14 cellular contexts compared by ENCODE assay signal in genomic region chr11:83047515-83048225, GRCh38. TPM values are rescaled to one million over a fixed set of nuclear protein-coding genes. Genes with fewer than 3 reads are reported as not detected.
DNase-seq lines count a peak whose midpoint lies in the region; ATAC-seq and TF ChIP-seq lines count a peak whose summit lies in the region.
"Had no signal": no experiment of that assay in that cellular context is flagged by ENCODE, and none has a peak within 500 bp of the region (broad histone marks: within the 10 kb centered on the region; RNA-seq: fewer than 3 reads in every experiment).

No MANE protein-coding gene starts in this region.

- no peaks in the 10 kb centered on the region for H3K27me3 ChIP-seq in IMR-90 (ENCODE audit: control insufficient read depth, insufficient read depth, low read length)
- no peaks in the 10 kb centered on the region for H3K27me3 ChIP-seq in muscle layer of colon (ENCODE audit: control insufficient read depth in 1 of 2, insufficient read depth in 2 of 2, low read length in 2 of 2)
- H3K27me3 ChIP-seq in right lobe of liver = no peaks in the 10 kb centered on the region

- H4K8ac ChIP-seq in IMR-90 (ENCODE audit: low read depth in 2 of 2, low read length in 2 of 2) = peak overlapping the region in 1 of 2 experiments; percentile 18; a peak in 1 of 4 replicates

- peak overlapping the region; percentile 33; the same call in 1 of the 2 replicates for H3K23ac ChIP-seq in IMR-90 (ENCODE audit: low read depth, low read length)

- ATAC-seq in IMR-90 (ENCODE audit: low read depth) (no peak), T-helper 17 cell (no peak), right lobe of liver (no peak)
- no peak for ATAC-seq in effector memory CD8-positive, alpha-beta T cell (replicated peaks)
- ATAC-seq: activated T-helper 17 cell treated with anti-CD3 and anti-CD28 coated beads, Interleukin-2, amount 50 U/mL, for 72 hours; GM23338; natural killer cell; SK-N-SH treated with all-trans-retinoic acid at 6 μM for 48 hours had no signal

- H2BK20ac ChIP-seq in IMR-90 (ENCODE audit: low read depth, low read length) = peak overlapping the region; percentile 18; the same call in 1 of the 2 replicates

- no peak overlapping the region; the same call in 1 of the 2 replicates for H3K56ac ChIP-seq in IMR-90 (ENCODE audit: extremely low read depth, insufficient read depth, low read length)

- in situ Hi-C loops in IMR-90 (cut with MboI; ENCODE audit: low sequenced_read_pairs) = no loop called here

- H3K4me3 ChIP-seq in IMR-90 (ENCODE audit: insufficient read depth, low read depth, low read length) (no peak overlapping the region), muscle layer of colon (ENCODE audit: low read depth in 1 of 2, low read length in 2 of 2) (no peak overlapping the region), right lobe of liver (no peak overlapping the region)
- H3K4me3 ChIP-seq: GM23338 had no signal

- peak overlapping the region; percentile 22 for H3K27ac Mint-ChIP-seq in T-helper 17 cell
- peak overlapping the region in 1 of 2 donors; percentile 59 for H3K27ac Mint-ChIP-seq in effector memory CD8-positive, alpha-beta T cell
- H3K27ac Mint-ChIP-seq: activated CD4-positive, alpha-beta T cell treated with anti-CD3 and anti-CD28 coated beads, Interleukin-2, amount 10 ng/mL, durations not matched to agents 24 days and 14 days; activated T-helper 17 cell treated with anti-CD3 and anti-CD28 coated beads, Interleukin-2, amount 50 U/mL, for 72 hours; GM23338; natural killer cell had no signal

- H3K36me3 ChIP-seq in IMR-90 (ENCODE audit: control insufficient read depth, insufficient read depth, low read length) (no peaks in the 10 kb centered on the region), muscle layer of colon (ENCODE audit: insufficient read depth, low read length) (no peaks in the 10 kb centered on the region), right lobe of liver (no peaks in the 10 kb centered on the region)

- H3K9me3 Mint-ChIP-seq in effector memory CD8-positive, alpha-beta T cell = peaks cover 2 to 6% of the 10 kb centered on the region in 2 donors
- H3K9me3 Mint-ChIP-seq: GM23338, natural killer cell had no signal

- peaks cover 9% of the 10 kb centered on the region for H3K4me1 Mint-ChIP-seq in T-helper 17 cell
- H3K4me1 Mint-ChIP-seq in effector memory CD8-positive, alpha-beta T cell (ENCODE audit: low read depth in 2 of 2) = peaks cover 11 to 21% of the 10 kb centered on the region in 2 donors

- no CpG with 5 or more reads among the region's 4 CpGs for WGBS in IMR-90 (ENCODE audit: extremely low coverage in 2 of 2, insufficient read length in 1 of 2), 2 experiments
- WGBS in right lobe of liver (ENCODE audit: insufficient coverage, low coverage, low lambda C conversion rate, missing lambda C conversion rate) = 85% methylated on average over 4 of the region's 4 CpGs

- H3K9ac ChIP-seq in IMR-90 (ENCODE audit: low read depth, low read length) = no peak overlapping the region
- no peak overlapping the region for H3K9ac ChIP-seq in muscle layer of colon (ENCODE audit: low read length)

- H3K4me2 ChIP-seq in IMR-90 (ENCODE audit: low read depth, low read length) = peak overlapping the region; percentile 20
- H3K4me2 ChIP-seq: GM23338 had no signal

- peak overlapping the region; percentile 39; the same call in 1 of the 2 replicates for H3K27ac ChIP-seq in IMR-90 (ENCODE audit: insufficient read depth, low read length)
- peak overlapping the region; percentile 3 for H3K27ac ChIP-seq in muscle layer of colon (ENCODE audit: low read depth, low read length)
- H3K27ac ChIP-seq in right lobe of liver = no peak overlapping the region

- peak overlapping the region; percentile 44; the same call in 1 of the 2 replicates for H4K91ac ChIP-seq in IMR-90 (ENCODE audit: insufficient read depth, low read depth, low read length)

- intact Hi-C loops in IMR-90 (cut with micrococcal nuclease) = no loop called here
- intact Hi-C loops in right lobe of liver (cut with DNase I) = no loop called here

- peak overlapping the region; percentile 0; the same call in 1 of the 2 replicates for H2AK5ac ChIP-seq in IMR-90 (ENCODE audit: low read depth, low read length)

- no TSS peak for BruUV-seq in IMR-90 (replicated peaks; lab: Mats Ljungman, UMichigan)

- no peak overlapping the region for H2AK9ac ChIP-seq in IMR-90 (replicated peaks; ENCODE audit: low read depth, low read length, poor library complexity)

- H3K27me3 Mint-ChIP-seq in T-helper 17 cell = no peaks in the 10 kb centered on the region
- H3K27me3 Mint-ChIP-seq in effector memory CD8-positive, alpha-beta T cell = no peaks in the 10 kb centered on the region
- H3K27me3 Mint-ChIP-seq: activated CD4-positive, alpha-beta T cell treated with anti-CD3 and anti-CD28 coated beads, Interleukin-2, amount 10 ng/mL, durations not matched to agents 24 days and 14 days; activated T-helper 17 cell treated with anti-CD3 and anti-CD28 coated beads, Interleukin-2, amount 50 U/mL, for 72 hours had no signal

- dilution Hi-C loops in IMR-90 (cut with HindIII; ENCODE audit: low sequenced_read_pairs, unreplicated experiment) = no loop called here

- H3K14ac ChIP-seq in IMR-90 (replicated peaks; ENCODE audit: low read depth, low read length) = no peak overlapping the region; the same call in 1 of the 2 replicates

- peaks cover 9 to 29% of the 10 kb centered on the region in 2 experiments for H3K79me1 ChIP-seq in IMR-90 (ENCODE audit: low read depth in 1 of 2, low read length in 2 of 2)

- H2AFZ ChIP-seq in IMR-90 (replicated peaks; ENCODE audit: low read length, poor library complexity) = no peak overlapping the region
- H2AFZ ChIP-seq: GM23338 had no signal

- peak overlapping the region; percentile 70 for H4K5ac ChIP-seq in IMR-90 (ENCODE audit: low read depth, low read length)

- H2BK120ac ChIP-seq in IMR-90 (ENCODE audit: low read depth, low read length) = peak overlapping the region; percentile 7; the same call in 1 of the 2 replicates

- H3K4me1 ChIP-seq in IMR-90 (ENCODE audit: control insufficient read depth, insufficient read depth, low read length) (peaks cover 24% of the 10 kb centered on the region), muscle layer of colon (ENCODE audit: insufficient read depth, low read length) (peaks cover 57% of the 10 kb centered on the region), right lobe of liver (peaks cover 0 to 6% (median 0%) of the 10 kb centered on the region in 4 donors)

- no peaks in the 10 kb centered on the region for H3K36me3 Mint-ChIP-seq in T-helper 17 cell (ENCODE audit: low read depth)
- peaks cover 3% of the 10 kb centered on the region for H3K36me3 Mint-ChIP-seq in effector memory CD8-positive, alpha-beta T cell (ENCODE audit: insufficient read depth)
- H3K36me3 Mint-ChIP-seq: natural killer cell had no signal

- H3K4me3 Mint-ChIP-seq in T-helper 17 cell = no peak overlapping the region
- H3K4me3 Mint-ChIP-seq in effector memory CD8-positive, alpha-beta T cell = no peak overlapping the region
- H3K4me3 Mint-ChIP-seq: activated CD4-positive, alpha-beta T cell treated with anti-CD3 and anti-CD28 coated beads, Interleukin-2, amount 10 ng/mL, durations not matched to agents 24 days and 14 days; activated T-helper 17 cell treated with anti-CD3 and anti-CD28 coated beads, Interleukin-2, amount 50 U/mL, for 72 hours; GM23338; natural killer cell had no signal

- no peak for TF ChIP-seq RAD21 in IMR-90 (IDR thresholded peaks at IDR 0.05; ENCODE audit: low read length)

- H2BK15ac ChIP-seq in IMR-90 (ENCODE audit: low read depth, low read length) = peak overlapping the region; percentile 73; the same call in 2 of the 3 replicates

- no peak for TF ChIP-seq POLR2A in IMR-90 (IDR thresholded peaks at IDR 0.05; ENCODE audit: low read depth, low read length)
- TF ChIP-seq POLR2A in right lobe of liver (IDR thresholded peaks at IDR 0.05) = no peak

- peaks cover 16% of the 10 kb centered on the region for H3K9me1 ChIP-seq in IMR-90 (ENCODE audit: insufficient read depth, low read length)

- TF ChIP-seq CTCF in IMR-90 (conservative IDR thresholded peaks at IDR 0.05; ENCODE audit: low read depth, low read length) (no peak), right lobe of liver (IDR thresholded peaks at IDR 0.05) (no peak)

- H2BK5ac ChIP-seq in IMR-90 (ENCODE audit: low read depth, low read length, poor library complexity, severe bottlenecking) = no peak overlapping the region

- CTCF ChIA-PET in IMR-90 (lab: Yijun Ruan, JAX) = interaction anchor here (0.6 kb wide), 1 partner anchor 180 kb away, joined by 5 read pairs; no protein-coding TSS in a partner anchor

- POLR2A ChIA-PET in IMR-90 (lab: Charles Lee; ENCODE audit: unreplicated experiment) = no interaction called here

- H3K9me3 ChIP-seq in IMR-90 (ENCODE audit: control insufficient read depth, insufficient read depth, low read length) (no peaks in the 10 kb centered on the region), T-helper 17 cell (ENCODE audit: control insufficient read depth, low read length, poor library complexity, severe bottlenecking) (no peaks in the 10 kb centered on the region), muscle layer of colon (ENCODE audit: low read length) (no peaks in the 10 kb centered on the region), right lobe of liver (no peaks in the 10 kb centered on the region)

- peak overlapping the region; percentile 63 for H3K4ac ChIP-seq in IMR-90 (ENCODE audit: low read depth, low read length)

- H4K20me1 ChIP-seq in IMR-90 (ENCODE audit: insufficient read depth, low read length) = peaks cover 22% of the 10 kb centered on the region; the same call in 1 of the 2 replicates

- DNase-seq in COR-L47 (lab: John Stamatoyannopoulos, UW) (peak; percentile 27), IMR-90 (peak; percentile 65), T-helper 17 cell (no peak), NCI-H226 (no peak), right lobe of liver (no peak)
- no peak for DNase-seq in stimulated activated CD8-positive, alpha-beta memory T cell treated with anti-CD3 and anti-CD28 coated beads, Interleukin-4, amount 100 ng/mL, for 48 hours
- DNase-seq in effector memory CD8-positive, alpha-beta T cell = no peak
- DNase-seq: activated CD4-positive, alpha-beta T cell treated with anti-CD3 and anti-CD28 coated beads, Interleukin-2, amount 10 ng/mL, durations not matched to agents 24 days and 14 days; C1 segment of cervical spinal cord; natural killer cell had no signal

- peak overlapping the region; percentile 78 for H3K18ac ChIP-seq in IMR-90 (ENCODE audit: low read depth, low read length)

TF ChIP-seq in IMR-90, 13 proteins besides CTCF, POLR2A, EP300 and RAD21 (continues in another document):
- no peak for TF ChIP-seq MXI1 (IDR thresholded peaks at IDR 0.05; ENCODE audit: borderline replicate concordance, low read depth, low read length)
- TF ChIP-seq MAZ (IDR thresholded peaks at IDR 0.05; ENCODE audit: borderline replicate concordance, low read depth, low read length) = no peak
- TF ChIP-seq RFX5 (IDR thresholded peaks at IDR 0.05; ENCODE audit: low read depth, low read length) = no peak

RNA-seq across cellular contexts. Expression of gene RAB30, which starts 24.0 kb away (rescaled TPM):
- 14.4 and 25.6 TPM in 2 replicates for total RNA-seq in IMR-90 (2012; rRNA removed)
- 4.6 and 7.2 TPM in 2 replicates for polyA plus RNA-seq in IMR-90 (2012; rRNA removed)
- 1.9 and 2.1 TPM in 2 replicates for polyA plus RNA-seq in IMR-90 (2012; cell fraction: cytosol; rRNA removed)
- polyA plus RNA-seq in IMR-90 (2012; cell fraction: nucleus; rRNA removed; ENCODE audit: low replicate concordance) = 2.1 and 7.3 TPM in 2 replicates
- total RNA-seq in T-helper 17 cell = 10 to 100 TPM; 33.9 to 47.7 TPM
- total RNA-seq in right lobe of liver = 1 to 10 TPM; 4.1 to 9.6 (median 6.7) TPM

Comparison
In these comparisons a context has a peak if more than half of its experiments do, and no peak if none do; other contexts are left out.
1. DNase-seq: peak in COR-L47 (single experiment) and IMR-90 (single experiment); none in T-helper 17 cell (0 of 3), NCI-H226 (single experiment), right lobe of liver (0 of 3), stimulated activated CD8-positive, alpha-beta memory T cell treated with anti-CD3 and anti-CD28 coated beads, Interleukin-4, amount 100 ng/mL, for 48 hours (single experiment) and effector memory CD8-positive, alpha-beta T cell (0 of 3).
2. H3K27ac ChIP-seq: peak in IMR-90 (single experiment) and muscle layer of colon (single experiment); none in right lobe of liver (0 of 3).